Comparison of ENCODE assay signal across 15 cellular contexts in genomic region chr14:51293149-51293925, GRCh38. TPM values are rescaled to one million over a fixed set of nuclear protein-coding genes. Genes with fewer than 3 reads are reported as not detected.
A peak's percentile ranks its signal among the peaks of the same experiment; 100 is the strongest.
DNase-seq lines count a peak whose midpoint lies in the region; ATAC-seq, FAIRE-seq and TF ChIP-seq lines count a peak whose summit lies in the region.
"Had no signal": no experiment of that assay in that cellular context is flagged by ENCODE, and none has a peak within 500 bp of the region (broad histone marks: within the 10 kb centered on the region; RNA-seq: fewer than 3 reads in every experiment).

No MANE protein-coding gene starts in this region.

- H2AFZ ChIP-seq in PC-9, result no peak overlapping the region

- H3K9me2 ChIP-seq in PC-9 (ENCODE audit: insufficient read depth), result no peaks in the 10 kb centered on the region

- peak overlapping the region in 8 of 10 donors; percentile 11 to 74 (median 56) for H3K27ac ChIP-seq in heart right ventricle
- H3K27ac ChIP-seq in sigmoid colon, result peak overlapping the region; percentile 26 to 68 (median 64)
- H3K27ac ChIP-seq in PC-9, result no peak overlapping the region
- H3K27ac ChIP-seq: BLaER1 treated with 17β-estradiol and CSF1 and Interleukin-3, amounts not matched to agents 10 nM and 100 nM had no signal

- POLR2A ChIA-PET in PC-9 (lab: Charles Lee; ENCODE audit: unreplicated experiment), result no interaction called here

- CTCF ChIA-PET in PC-9 (lab: Charles Lee), result no interaction called here

- H4K20me1 ChIP-seq in PC-9 (ENCODE audit: insufficient read depth), result no peaks in the 10 kb centered on the region
- H4K20me1 ChIP-seq: BLaER1 treated with 17β-estradiol and CSF1 and Interleukin-3, amounts not matched to agents 10 nM and 100 nM had no signal

- H3K4me1 ChIP-seq in heart right ventricle, result peaks cover 3 to 32% (median 18%) of the 10 kb centered on the region in 9 donors
- H3K4me1 ChIP-seq in sigmoid colon, result peaks cover 0 to 23% (median 16%) of the 10 kb centered on the region in 4 donors
- peaks cover 9% of the 10 kb centered on the region for H3K4me1 ChIP-seq in PC-9 (replicated peaks; ENCODE audit: insufficient read depth)
- H3K4me1 ChIP-seq: BLaER1 treated with 17β-estradiol and CSF1 and Interleukin-3, amounts not matched to agents 10 nM and 100 nM had no signal

- intact Hi-C loops in heart right ventricle (cut with DNase I), result loop anchor here in 1 of 10 donors (5.0 kb wide), 1 partner anchor 359 kb away; the partner anchor contains the start of gene FRMD6
- intact Hi-C loops in sigmoid colon (cut with DNase I), result no loop called here
- intact Hi-C loops in PC-9 (cut with micrococcal nuclease; ENCODE audit: unreplicated experiment), result loop anchor here (5.0 to 10.0 kb wide), 2 partner anchors 104 to 151 kb away; no protein-coding TSS in a partner anchor

- TF ChIP-seq CTCF in astrocyte of the spinal cord (IDR thresholded peaks at IDR 0.05; ENCODE audit: low read depth, low read length) (no peak), heart right ventricle (IDR thresholded peaks at IDR 0.05) (no peak), sigmoid colon (IDR thresholded peaks at IDR 0.05) (no peak), PC-9 (conservative IDR thresholded peaks at IDR 0.05) (no peak)

- DNase-seq in COLO829 (ENCODE audit: low spot score) (peak; percentile 11), astrocyte of the spinal cord (ENCODE audit: low read depth, low spot score) (peak; percentile 61), heart right ventricle (peak; percentile 34 to 68), sigmoid colon (peak; percentile 74), PC-9 (no peak), GM12892 (ENCODE audit: insufficient read length) (no peak)
- DNase-seq: activated CD8-positive, alpha-beta T cell treated with anti-CD3 and anti-CD28 coated beads for 36 hours; activated naive CD8-positive, alpha-beta T cell treated with anti-CD3 and anti-CD28 coated beads for 36 hours; H9; NCI-H1930; T-helper 1 cell had no signal

- no peak overlapping the region for H3K4me3 ChIP-seq in astrocyte of the spinal cord (ENCODE audit: low read depth, low read length)
- no peak overlapping the region for H3K4me3 ChIP-seq in heart right ventricle
- no peak overlapping the region for H3K4me3 ChIP-seq in sigmoid colon
- H3K4me3 ChIP-seq in PC-9, result no peak overlapping the region
- H3K4me3 ChIP-seq: BLaER1 treated with 17β-estradiol and CSF1 and Interleukin-3, amounts not matched to agents 10 nM and 100 nM had no signal

- ATAC-seq in heart right ventricle, result peak; percentile 61 to 85 (median 82)
- no peak for ATAC-seq in HG03039 (IDR thresholded peaks at IDR 0.05; ENCODE audit: unreplicated experiment)
- no peak for ATAC-seq in GM21515 (IDR thresholded peaks at IDR 0.05; ENCODE audit: unreplicated experiment)
- ATAC-seq: activated CD8-positive, alpha-beta T cell treated with anti-CD3 and anti-CD28 coated beads for 36 hours; HepG2 had no signal

- no peaks in the 10 kb centered on the region for H3K9me3 ChIP-seq in heart right ventricle
- H3K9me3 ChIP-seq in sigmoid colon, result no peaks in the 10 kb centered on the region
- no peaks in the 10 kb centered on the region for H3K9me3 ChIP-seq in PC-9 (ENCODE audit: insufficient read depth, low read depth)
- H3K9me3 ChIP-seq: BLaER1 treated with 17β-estradiol and CSF1 and Interleukin-3, amounts not matched to agents 10 nM and 100 nM had no signal

- WGBS in heart right ventricle, 2 donors, result 28 to 42% methylated on average over 7 of the region's 7 CpGs
- WGBS in sigmoid colon, 2 donors, result 65 to 68% methylated on average over 7 of the region's 7 CpGs

- no peaks in the 10 kb centered on the region for H3K36me3 ChIP-seq in heart right ventricle
- H3K36me3 ChIP-seq in sigmoid colon, result no peaks in the 10 kb centered on the region
- no peaks in the 10 kb centered on the region for H3K36me3 ChIP-seq in PC-9 (ENCODE audit: low read depth)
- H3K36me3 ChIP-seq: BLaER1 treated with 17β-estradiol and CSF1 and Interleukin-3, amounts not matched to agents 10 nM and 100 nM had no signal

- no peak for TF ChIP-seq EP300 in sigmoid colon (IDR thresholded peaks at IDR 0.05)

- H3K27me3 ChIP-seq in heart right ventricle (no peaks in the 10 kb centered on the region), sigmoid colon (no peaks in the 10 kb centered on the region), PC-9 (ENCODE audit: insufficient read depth, low read depth) (no peaks in the 10 kb centered on the region)
- H3K27me3 ChIP-seq: BLaER1 treated with 17β-estradiol and CSF1 and Interleukin-3, amounts not matched to agents 10 nM and 100 nM had no signal

- no peak for FAIRE-seq in GM12892 (lab: Jason Lieb, UNC)
- FAIRE-seq: HepG2 had no signal

- H3K79me2 ChIP-seq in PC-9 (ENCODE audit: low read depth), result no peaks in the 10 kb centered on the region

- H3K4me2 ChIP-seq in PC-9, result no peak overlapping the region
- H3K4me2 ChIP-seq: BLaER1 treated with 17β-estradiol and CSF1 and Interleukin-3, amounts not matched to agents 10 nM and 100 nM had no signal

- H3F3A ChIP-seq in PC-9 (ENCODE audit: insufficient read depth, low read depth), result peaks cover 3% of the 10 kb centered on the region; the same call in 1 of the 2 replicates

- no TSS peak for BruUV-seq in PC-9 (replicated peaks; lab: Mats Ljungman, UMichigan)

- TF ChIP-seq POLR2A in sigmoid colon (IDR thresholded peaks at IDR 0.05) (no peak), GM12892 (IDR thresholded peaks at IDR 0.05; ENCODE audit: low read depth, low read length) (no peak)

- in situ Hi-C loops in astrocyte of the spinal cord (cut with HindIII; ENCODE audit: low sequenced_read_pairs), result no loop called here

RNA-seq across cellular contexts. Expression of gene TMX1, which starts 53.3 kb away (rescaled TPM):
- 10 to 100 TPM in 3 of 10 donors, 1 to 10 TPM in 7; 5.6 to 14.5 (median 6.9) TPM for total RNA-seq in heart right ventricle
- 1 to 10 TPM; 4.0 to 6.7 TPM for polyA plus RNA-seq in heart right ventricle
- 10 to 100 TPM; 21.2 to 38.3 (median 27.7) TPM for total RNA-seq in sigmoid colon
- 10 to 100 TPM in 1 of 3 donors, 1 to 10 TPM in 2; 5.4 to 18.2 (median 6.9) TPM for polyA plus RNA-seq in sigmoid colon
- 35.3 and 36.2 TPM in 2 replicates for total RNA-seq in PC-9 (2021)
- polyA plus RNA-seq in GM12892 (2012; ENCODE audit: missing spikeins), result 41.8 TPM

Comparison
In these comparisons a context has a peak if more than half of its experiments do, and no peak if none do; other contexts are left out.
1. DNase-seq: peak in COLO829 (single experiment), astrocyte of the spinal cord (single experiment), heart right ventricle (2 of 2) and sigmoid colon (single experiment); none in PC-9 (0 of 2) and GM12892 (single experiment).
2. ATAC-seq: peak in heart right ventricle (8 of 8); none in HG03039 (single experiment) and GM21515 (single experiment).